24 cellular contexts compared by ENCODE assay signal in the genomic region with DNA sequence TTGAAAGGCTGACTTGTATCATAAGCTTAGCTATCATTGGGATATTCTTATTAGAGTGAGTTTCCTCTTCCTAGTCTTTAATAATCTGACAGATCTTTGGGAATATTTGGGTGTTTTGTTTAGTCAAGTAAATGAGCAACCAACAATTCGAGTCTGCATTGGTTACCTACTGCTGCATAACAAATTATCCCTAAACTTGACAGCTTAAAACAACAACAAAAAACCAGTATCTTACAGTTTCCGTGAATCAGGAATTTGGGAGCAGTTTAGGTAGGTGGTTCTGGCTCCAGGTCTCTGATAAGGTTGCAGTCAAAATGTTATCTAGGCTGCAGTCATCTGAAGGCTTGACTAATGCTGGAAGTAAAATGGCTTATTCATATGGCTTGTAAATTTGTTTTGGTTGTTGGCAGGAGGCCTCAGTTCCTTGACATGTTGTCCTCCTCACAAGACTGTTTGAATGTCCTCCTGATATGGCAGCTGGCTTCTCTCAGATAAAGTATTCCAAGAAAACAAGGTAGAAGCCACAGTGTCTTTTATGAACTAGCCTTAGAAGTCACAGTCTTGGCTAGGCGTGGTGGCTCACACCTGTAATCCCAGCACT.
"Had no signal": no experiment of that assay in that cellular context is flagged by ENCODE, and none has a peak within 500 bp of the region (broad histone marks: within the 10 kb centered on the region; RNA-seq: fewer than 3 reads in every experiment).

No MANE protein-coding gene starts in this region.

- H3K4me1 ChIP-seq: Peyer's patch, SJSA1 had no signal

- DNase-seq: KBM-7, MV-4-11, NCI-H1048, NCI-H1105, NCI-H1417, NCI-H1436 treated with DMSO at 0.1 percent for 48 hours, NCI-H1694 treated with DMSO at 0.1 percent for 48 hours, NCI-H2029, NCI-H2081 treated with DMSO at 0.1 percent for 48 hours, NCI-H2171, NCI-H226, NCI-H446, NCI-H510A, NCI-H524 treated with DMSO at 0.1 percent for 48 hours, NCI-H69, NCI-H774, PC-3, Peyer's patch, SHP77 treated with DMSO at 0.1 percent for 48 hours had no signal

- H3K27me3 ChIP-seq: Peyer's patch, SJSA1 had no signal

- ATAC-seq: PC-3, Right ventricle myocardium inferior had no signal

- FAIRE-seq: HTR-8/SVneo had no signal

- H3K4me3 ChIP-seq: Peyer's patch, SJSA1, SK-N-MC had no signal

- H3K27ac ChIP-seq: HL-60, Peyer's patch, SJSA1, SK-N-MC had no signal

- H3K9me3 ChIP-seq: Peyer's patch, SJSA1 had no signal
